Comparison of ENCODE assay signal across 9 cellular contexts in the genomic region with DNA sequence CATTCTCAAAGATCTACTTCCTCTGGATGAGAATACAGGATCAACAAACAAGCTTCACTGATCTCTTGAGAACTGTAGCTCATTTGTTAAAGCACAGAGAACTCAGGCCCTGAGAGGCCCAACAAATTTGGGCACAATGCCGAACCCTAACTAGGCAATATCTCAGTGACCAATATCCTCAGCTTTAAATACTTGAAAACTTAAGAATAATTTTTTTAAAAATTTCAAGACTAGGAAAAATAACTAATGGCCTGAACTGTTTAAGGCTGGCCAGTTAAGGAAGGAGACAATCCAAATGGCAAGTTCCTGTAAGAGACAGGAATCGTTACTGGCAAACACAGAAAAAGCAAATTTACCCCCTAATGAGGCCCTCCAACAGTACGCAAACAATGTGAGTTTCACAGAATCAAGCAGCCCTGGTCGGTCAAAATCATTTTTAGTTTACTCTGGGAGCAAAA. TPM values are rescaled to one million over a fixed set of nuclear protein-coding genes. Genes with fewer than 3 reads are reported as not detected.
DNase-seq lines count a peak whose midpoint lies in the region; ATAC-seq and TF ChIP-seq lines count a peak whose summit lies in the region.
"Had no signal": no experiment of that assay in that cellular context is flagged by ENCODE, and none has a peak within 500 bp of the region (broad histone marks: within the 10 kb centered on the region; RNA-seq: fewer than 3 reads in every experiment).

No MANE protein-coding gene starts in this region.

- H3K4me1 ChIP-seq in psoas muscle: peaks cover 60% of the 10 kb centered on the region

- H3K36me3 ChIP-seq in psoas muscle (ENCODE audit: insufficient read depth in 1 of 2, low read depth in 1 of 2): peaks cover 0 to 20% of the 10 kb centered on the region in 2 donors

- ATAC-seq in left cardiac atrium (peak; percentile 60 to 76), psoas muscle (peak in 2 of 4 donors; percentile 22 to 42), HG03159 (IDR thresholded peaks at IDR 0.05; ENCODE audit: unreplicated experiment) (no peak), HG03457 (IDR thresholded peaks at IDR 0.05; ENCODE audit: unreplicated experiment) (no peak)

- no peaks in the 10 kb centered on the region for H3K27me3 ChIP-seq in psoas muscle (ENCODE audit: insufficient read depth in 3 of 3, low read length in 2 of 3)

- H3K27ac ChIP-seq in psoas muscle: peak overlapping the region; percentile 86

- DNase-seq in EL (peak; percentile 20), amniotic epithelial cell (ENCODE audit: low read depth) (peak; percentile 18), left cardiac atrium (no peak), psoas muscle (no peak), OCI-M2 (lab: John Stamatoyannopoulos, UW; ENCODE audit: unreplicated experiment) (no peak)
- DNase-seq in activated CD8-positive, alpha-beta memory T cell treated with anti-CD3 and anti-CD28 coated beads for 24 hours: no peak
- DNase-seq: SHP77 treated with DMSO at 0.1 percent for 48 hours had no signal

- WGBS in psoas muscle, 3 donors: 20 to 25% (median 21%) methylated on average over 4 of the region's 4 CpGs

- no peaks in the 10 kb centered on the region for H3K9me3 ChIP-seq in psoas muscle

- no peak for TF ChIP-seq CTCF in psoas muscle (IDR thresholded peaks at IDR 0.05)

- intact Hi-C loops in left cardiac atrium (cut with DNase I): no loop called here
- intact Hi-C loops in psoas muscle (cut with DNase I): loop anchor here in 1 of 2 donors (5.0 kb wide), 2 partner anchors 36 to 39 kb away; a partner anchor contains a TSS

- peak overlapping the region; percentile 45 for H3K4me3 ChIP-seq in psoas muscle

RNA-seq across cellular contexts. Expression of a gene that starts 39.7 kb away (rescaled TPM):
- total RNA-seq in left cardiac atrium (10 to 100 TPM; 38.9 to 45.0 TPM), psoas muscle (10 to 100 TPM; 64.5 to 94.6 (median 80.4) TPM)
- 10 to 100 TPM; 17.8 to 57.6 (median 41.5) TPM for polyA plus RNA-seq in psoas muscle

Comparison
In these comparisons a context has a peak if more than half of its experiments do, and no peak if none do; other contexts are left out.
1. DNase-seq: peak in EL (single experiment) and amniotic epithelial cell (single experiment); none in left cardiac atrium (single experiment), psoas muscle (0 of 2), activated CD8-positive, alpha-beta memory T cell treated with anti-CD3 and anti-CD28 coated beads for 24 hours (single experiment) and OCI-M2 (single experiment).
2. ATAC-seq: peak in left cardiac atrium (2 of 2); none in HG03159 (single experiment) and HG03457 (single experiment).